Comparison of ENCODE assay signal across 8 cellular contexts in the genomic region with DNA sequence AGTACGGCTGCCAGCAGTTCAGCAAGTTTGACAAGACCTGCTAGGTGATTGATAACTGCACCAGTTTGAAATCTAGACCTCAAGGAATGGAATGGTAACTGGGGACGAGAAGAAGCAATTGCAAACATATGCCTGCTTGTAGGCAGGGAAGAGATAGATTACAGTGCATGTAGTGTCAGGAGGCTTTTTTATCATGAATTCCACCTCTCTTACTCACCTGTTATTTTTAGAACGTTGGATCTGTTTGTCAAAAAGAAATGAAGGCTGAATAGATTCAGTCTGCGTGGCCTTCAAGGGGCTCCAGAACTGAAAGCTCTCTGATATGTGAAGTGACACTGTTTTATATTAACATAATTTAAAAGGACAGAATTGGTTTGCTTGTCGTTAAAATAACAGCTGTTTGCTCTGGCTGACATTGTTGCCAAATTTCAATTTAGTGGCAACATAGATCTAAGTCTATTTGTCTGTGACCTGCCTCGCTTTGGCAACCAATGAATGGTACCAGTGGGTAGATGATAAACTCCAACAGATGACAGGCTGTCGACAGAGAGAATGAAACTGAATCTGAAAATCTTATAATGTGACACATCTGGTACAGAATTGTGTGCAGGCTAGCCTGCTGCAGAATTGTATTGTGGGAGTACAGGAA.
A peak's percentile ranks its signal among the peaks of the same experiment; 100 is the strongest.
DNase-seq lines count a peak whose midpoint lies in the region; TF ChIP-seq lines count a peak whose summit lies in the region.

No MANE protein-coding gene starts in this region.

- H3K27ac Mint-ChIP-seq in H9 = peak overlapping the region in 2 of 3 experiments; percentile 3 to 61; a peak in 2 of 7 replicates
- no peak overlapping the region for H3K27ac Mint-ChIP-seq in glutamatergic neuron (ENCODE audit: unreplicated experiment)

- H3K4me3 ChIP-seq in fibroblast of mammary gland (ENCODE audit: control insufficient read depth, low read depth, low read length) (no peak overlapping the region), skeletal muscle cell (ENCODE audit: low read depth, low read length) (peak overlapping the region; percentile 15), ascending aorta (no peak overlapping the region)

- no peaks in the 10 kb centered on the region for H3K9me3 ChIP-seq in H9 (ENCODE audit: control insufficient read depth, low read depth, low read length)
- no peaks in the 10 kb centered on the region for H3K9me3 ChIP-seq in ascending aorta

- H4K20me1 ChIP-seq in H9 (ENCODE audit: control insufficient read depth, insufficient read depth, insufficient read length) = no peaks in the 10 kb centered on the region

- H3K4me3 Mint-ChIP-seq in H9 (no peak overlapping the region), glutamatergic neuron (ENCODE audit: unreplicated experiment) (no peak overlapping the region)

- no peak overlapping the region for H3K23ac ChIP-seq in H9 (ENCODE audit: insufficient read length, low read depth, low read length)

- no peak overlapping the region for H4K8ac ChIP-seq in H9 (replicated peaks; ENCODE audit: insufficient read length, low read depth, low read length)

- no peak overlapping the region for H3K14ac ChIP-seq in H9 (ENCODE audit: insufficient read depth, low read length)

- H2BK120ac ChIP-seq in H9 (ENCODE audit: low read depth, low read length, poor library complexity, severe bottlenecking) = no peak overlapping the region

- no CpG with 5 or more reads among the region's 7 CpGs for WGBS in H9 (ENCODE audit: extremely low coverage, insufficient read length, low lambda C conversion rate)

- no peak overlapping the region for H3K9ac ChIP-seq in H9 (ENCODE audit: extremely low read depth, insufficient read length, low read length)

- H3K79me1 ChIP-seq in H9 (ENCODE audit: insufficient read depth, low read depth, low read length, poor library complexity, severe bottlenecking) = no peaks in the 10 kb centered on the region

- no peak overlapping the region for H4K5ac ChIP-seq in H9 (ENCODE audit: insufficient read length, low read depth, low read length)

- no peak overlapping the region for H3K4me2 ChIP-seq in H9 (ENCODE audit: insufficient read depth, insufficient read length, low read length)

- H2BK5ac ChIP-seq in H9 (ENCODE audit: insufficient read length, low read length) = no peak overlapping the region

- H2AK5ac ChIP-seq in H9 (ENCODE audit: insufficient read length, low read length) = no peak overlapping the region

- H3K9me3 Mint-ChIP-seq in H9 = no peaks in the 10 kb centered on the region
- no peaks in the 10 kb centered on the region for H3K9me3 Mint-ChIP-seq in glutamatergic neuron (ENCODE audit: unreplicated experiment)

- no peak overlapping the region for H2BK15ac ChIP-seq in H9 (ENCODE audit: low read depth, low read length)

- no peaks in the 10 kb centered on the region for H3K79me2 ChIP-seq in H9 (ENCODE audit: insufficient read depth, low read length)

- H2BK20ac ChIP-seq in H9 (ENCODE audit: low read depth, low read length, poor library complexity, severe bottlenecking) = no peak overlapping the region

- H3K4me1 ChIP-seq in H9 (ENCODE audit: insufficient read depth, low read length) = no peaks in the 10 kb centered on the region; the same call in 1 of the 2 replicates
- peaks cover 0 to 5% of the 10 kb centered on the region in 2 donors for H3K4me1 ChIP-seq in ascending aorta

- no peaks in the 10 kb centered on the region for H3K27me3 ChIP-seq in H9 (ENCODE audit: insufficient read depth, low read length)
- H3K27me3 ChIP-seq in ascending aorta = no peaks in the 10 kb centered on the region

- TF ChIP-seq CTCF in H9 (conservative IDR thresholded peaks at IDR 0.05) = no peak
- no peak for TF ChIP-seq CTCF in fibroblast of mammary gland (conservative IDR thresholded peaks at IDR 0.05; ENCODE audit: control insufficient read depth, insufficient read depth, low read depth, low read length)
- TF ChIP-seq CTCF in glutamatergic neuron (IDR thresholded peaks at IDR 0.05; ENCODE audit: partially characterized antibody, unreplicated experiment) = no peak
- TF ChIP-seq CTCF in ascending aorta (IDR thresholded peaks at IDR 0.05) = no peak

- H2AFZ ChIP-seq in H9 (ENCODE audit: low read length) = no peak overlapping the region

- no peak overlapping the region for H3K18ac ChIP-seq in H9 (ENCODE audit: insufficient read length, low read depth, low read length)

- DNase-seq in NCI-H2081 (lab: John Stamatoyannopoulos, UW) (peak; percentile 63 to 84), NCI-H2081 treated with DMSO at 0.1 percent for 48 hours (lab: John Stamatoyannopoulos, UW) (no peak), H9 (no peak), NCI-H1105 (lab: John Stamatoyannopoulos, UW) (peak; percentile 31), fibroblast of mammary gland (ENCODE audit: low read depth) (peak; percentile 66), skeletal muscle cell (ENCODE audit: low read depth) (peak; percentile 28), glutamatergic neuron (no peak), ascending aorta (ENCODE audit: low spot score in 2 of 2) (no peak)

- H3K4me1 Mint-ChIP-seq in H9 = peaks cover 43 to 45% of the 10 kb centered on the region in 2 experiments
- H3K4me1 Mint-ChIP-seq in glutamatergic neuron (ENCODE audit: low read depth, unreplicated experiment) = peaks cover 4% of the 10 kb centered on the region

- no peak overlapping the region for H3K27ac ChIP-seq in H9 (ENCODE audit: insufficient read length, low read depth, low read length)
- H3K27ac ChIP-seq in ascending aorta = no peak overlapping the region

- no peak overlapping the region for H4K91ac ChIP-seq in H9 (ENCODE audit: insufficient read length, low read depth, low read length)

- H3K27me3 Mint-ChIP-seq in H9 (ENCODE audit: low read depth) = no peaks in the 10 kb centered on the region
- no peaks in the 10 kb centered on the region for H3K27me3 Mint-ChIP-seq in glutamatergic neuron (ENCODE audit: unreplicated experiment)

- no peaks in the 10 kb centered on the region for H3K23me2 ChIP-seq in H9 (ENCODE audit: insufficient read length, low read depth, low read length, poor library complexity, severe bottlenecking)

- no peak overlapping the region for H3K56ac ChIP-seq in H9 (ENCODE audit: insufficient read length, low read depth, low read length)

- intact Hi-C loops in ascending aorta (cut with DNase I) = no loop called here

- no peaks in the 10 kb centered on the region for H3K36me3 ChIP-seq in ascending aorta

- H3K36me3 Mint-ChIP-seq in H9 (ENCODE audit: insufficient read depth in 1 of 3, low read depth in 3 of 3) (no peaks in the 10 kb centered on the region), glutamatergic neuron (ENCODE audit: unreplicated experiment) (no peaks in the 10 kb centered on the region)

- H2BK12ac ChIP-seq in H9 (ENCODE audit: insufficient read length, low read depth, low read length) = no peak overlapping the region

- H3K4ac ChIP-seq in H9 (ENCODE audit: low read depth, low read length) = no peak overlapping the region

- no peak overlapping the region for H3T11ph ChIP-seq in H9 (ENCODE audit: low read length)

Comparison
In these comparisons a context has a peak if more than half of its experiments do, and no peak if none do; other contexts are left out.
1. DNase-seq: peak in NCI-H2081 (2 of 2), NCI-H1105 (single experiment), fibroblast of mammary gland (single experiment) and skeletal muscle cell (single experiment); none in NCI-H2081 treated with DMSO at 0.1 percent for 48 hours (single experiment), H9 (single experiment), glutamatergic neuron (single experiment) and ascending aorta (0 of 2).